1 cellular context compared by ENCODE assay signal in genomic region chr22:37483594-37484114, GRCh38.
TF ChIP-seq lines count a peak whose summit lies in the region.

No MANE protein-coding gene starts in this region.

TF ChIP-seq in WTC11, 78 proteins besides CTCF, POLR2A, EP300 and RAD21 (continued from another document):
- no peak for TF ChIP-seq PRDM15 (CRISPR knock-in tag; IDR thresholded peaks at IDR 0.05)
- TF ChIP-seq PRRX2 (CRISPR knock-in tag; IDR thresholded peaks at IDR 0.05) = no peak
- no peak for TF ChIP-seq FOXK1 (CRISPR knock-in tag; IDR thresholded peaks at IDR 0.05)
- no peak for TF ChIP-seq ARID4B (CRISPR knock-in tag; IDR thresholded peaks at IDR 0.05; ENCODE audit: borderline replicate concordance)
- no peak for TF ChIP-seq ATF1 (CRISPR knock-in tag; IDR thresholded peaks at IDR 0.05)
- TF ChIP-seq ZBTB43 (CRISPR knock-in tag; IDR thresholded peaks at IDR 0.05) = no peak
- TF ChIP-seq AFF4 (CRISPR knock-in tag; IDR thresholded peaks at IDR 0.05; ENCODE audit: borderline replicate concordance) = no peak
